Comparison of ENCODE assay signal across 9 cellular contexts in genomic region chr16:67846320-67847063, GRCh38. TPM values are rescaled to one million over a fixed set of nuclear protein-coding genes. Genes with fewer than 3 reads are reported as not detected.
DNase-seq lines count a peak whose midpoint lies in the region; ATAC-seq, FAIRE-seq and TF ChIP-seq lines count a peak whose summit lies in the region.
"Had no signal": no experiment of that assay in that cellular context is flagged by ENCODE, and none has a peak within 500 bp of the region (broad histone marks: within the 10 kb centered on the region; RNA-seq: fewer than 3 reads in every experiment).

NUTF2 (plus strand) TSS chr16:67846933; CDS start chr16:67865131, 18,198 bp downstream.

- H3K4me1 ChIP-seq in keratinocyte (ENCODE audit: control insufficient read depth, extremely low read depth, insufficient read depth, low read length) = peaks cover 49% of the 10 kb centered on the region

- peaks cover 67% of the 10 kb centered on the region for H3K79me2 ChIP-seq in keratinocyte (ENCODE audit: control insufficient read depth, insufficient read depth, low read length)

- H2AFZ ChIP-seq in keratinocyte (ENCODE audit: control insufficient read depth, low read length) = peak within 1 kb of the TSS; percentile 82

- H4K20me1 ChIP-seq in keratinocyte (ENCODE audit: control insufficient read depth, extremely low read depth, insufficient read depth, low read length) = peaks cover 2% of the 10 kb centered on the region

- no peaks in the 10 kb centered on the region for H3K9me3 ChIP-seq in keratinocyte (ENCODE audit: control insufficient read depth, low read depth, low read length)

- H3K27ac ChIP-seq in keratinocyte (ENCODE audit: control insufficient read depth, insufficient read depth, low read length) = peak within 1 kb of the TSS; percentile 97

- H3K9me1 ChIP-seq in keratinocyte (ENCODE audit: control insufficient read depth, extremely low read depth, insufficient read depth, low read length) = peaks cover 6% of the 10 kb centered on the region

- FAIRE-seq in keratinocyte (lab: Jason Lieb, UNC) = no peak
- FAIRE-seq: colon had no signal

- no peak for TF ChIP-seq CTCF in AG09319 (IDR thresholded peaks at IDR 0.05; ENCODE audit: low read depth, low read length)
- no peak for TF ChIP-seq CTCF in keratinocyte (optimal IDR thresholded peaks at IDR 0.05 in 1 of 3, IDR thresholded peaks at IDR 0.05 in 1 of 3, conservative IDR thresholded peaks at IDR 0.05 in 1 of 3; ENCODE audit: extremely low read depth in 1 of 3, insufficient read depth in 2 of 3, low read length in 3 of 3)

- DNase-seq in AG09319 (ENCODE audit: extremely low read depth, low read depth) (peak; percentile 78), NCI-H460 (ENCODE audit: extremely low read depth, low read depth) (peak; percentile 95), cerebellar nuclear complex (lab: John Stamatoyannopoulos, UW) (peak; percentile 38 to 65), keratinocyte (ENCODE audit: low read depth, low spot score) (no peak)
- peak; percentile 96 for DNase-seq in activated CD4-positive, CD25-positive, alpha-beta regulatory T cell treated with anti-CD3 and anti-CD28 coated beads, Interleukin-2, amount 50 U/mL, for 72 hours
- DNase-seq in stimulated activated CD4-positive, alpha-beta T cell treated with anti-CD3 and anti-CD28 coated beads, Interleukin-15, amount 100 ng/mL, for 24 hours = peak; percentile 97

- peak within 1 kb of the TSS; percentile 98 for H3K4me2 ChIP-seq in keratinocyte (ENCODE audit: control insufficient read depth, extremely low read depth, insufficient read depth, low read depth, low read length)

- ATAC-seq in GM19035 (IDR thresholded peaks at IDR 0.05; ENCODE audit: unreplicated experiment) (peak; percentile 57), HG03354 (IDR thresholded peaks at IDR 0.05; ENCODE audit: poor library complexity, severe bottlenecking, unreplicated experiment) (peak; percentile 57)

- H3K9ac ChIP-seq in keratinocyte (ENCODE audit: control insufficient read depth, extremely low read depth, insufficient read depth, low read length) = peak within 1 kb of the TSS; percentile 100

- H3K27me3 ChIP-seq in keratinocyte (ENCODE audit: control insufficient read depth, extremely low read depth, insufficient read depth, low read length) = no peaks in the 10 kb centered on the region

- dilution Hi-C loops in keratinocyte (cut with MboI; ENCODE audit: extremely low pct_ligation_motif_present, low sequenced_read_pairs) = no loop called here

- peak within 1 kb of the TSS; percentile 92 to 97 (median 97) for H3K4me3 ChIP-seq in keratinocyte (ENCODE audit: control insufficient read depth in 2 of 3, extremely low read depth in 1 of 3, insufficient read depth in 2 of 3, low read depth in 1 of 3, low read length in 3 of 3)

- peaks cover 6 to 8% of the 10 kb centered on the region in 2 experiments for H3K36me3 ChIP-seq in keratinocyte (ENCODE audit: control insufficient read depth in 2 of 2, extremely low read depth in 1 of 2, insufficient read depth in 2 of 2, low read length in 2 of 2)

RNA-seq across cellular contexts. Expression of gene NUTF2, which starts in this region (rescaled TPM):
- 260 and 267 TPM in 2 replicates for total RNA-seq in NCI-H460 (2014; rRNA removed; shearing (Covaris generic))
- 105 and 153 TPM in 2 replicates for polyA plus RNA-seq in NCI-H460 (2014; cell fraction: nucleus; rRNA removed)
- polyA plus RNA-seq in keratinocyte = 173 to 569 TPM (median 189 TPM) in 3 replicates
- polyA plus RNA-seq in keratinocyte (2011; ENCODE audit: low read depth) = 21.4 TPM
- 219 and 289 TPM in 2 replicates for polyA plus RNA-seq in keratinocyte (2011; cell fraction: cytosol; rRNA removed)
- polyA plus RNA-seq in keratinocyte (2011; cell fraction: nucleus; rRNA removed) = 115 and 137 TPM in 2 replicates
- 156 and 255 TPM in 2 replicates for polyA plus RNA-seq in keratinocyte (2012; ENCODE audit: low replicate concordance)
- polyA minus RNA-seq in keratinocyte = 364 to 462 TPM (median 391 TPM) in 3 replicates
- polyA minus RNA-seq in keratinocyte (2011; cell fraction: cytosol; rRNA and poly(A)+ RNA removed) = 371 TPM
- polyA minus RNA-seq in keratinocyte (2011; cell fraction: nucleus; rRNA and poly(A)+ RNA removed) = 46.3 and 66.6 TPM in 2 replicates
